ENCODE assay signal across 1 cellular context in the genomic region with DNA sequence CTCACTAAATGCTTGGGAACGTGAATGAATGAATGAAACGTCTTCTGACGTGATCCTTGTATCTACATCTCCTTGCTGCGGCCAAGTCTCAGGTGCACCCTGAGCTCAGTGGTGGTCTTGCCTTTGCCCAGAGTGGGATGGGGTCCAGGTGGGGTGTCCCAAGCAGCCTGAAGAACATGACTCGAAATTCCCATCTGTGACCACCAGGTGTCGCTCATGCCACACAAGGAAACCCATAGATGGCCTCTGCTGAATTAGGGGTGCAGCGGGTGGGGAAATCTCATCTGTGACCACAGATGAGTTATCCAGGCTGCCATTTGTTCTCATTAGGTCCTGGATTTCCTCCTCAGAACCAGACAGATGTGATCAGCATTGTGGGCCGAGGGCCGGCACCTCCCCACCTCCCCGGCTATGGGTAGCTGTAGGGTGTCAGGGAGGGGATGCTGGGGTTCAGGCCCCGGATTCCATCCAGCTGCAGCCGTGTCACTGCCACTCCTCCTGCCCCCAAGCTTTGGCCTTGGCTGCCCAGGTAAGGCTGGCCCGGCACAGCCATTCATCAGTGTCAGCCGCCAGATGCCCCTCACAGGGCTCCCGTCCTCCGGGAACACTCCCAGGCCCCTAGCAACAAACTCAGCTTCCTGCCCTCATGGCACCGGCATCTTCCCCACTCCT.
TF ChIP-seq lines count a peak whose summit lies in the region.

No MANE protein-coding gene starts in this region.

TF ChIP-seq in HEK293, 187 proteins besides CTCF, POLR2A, EP300 and RAD21 (continued from another document):
- TF ChIP-seq ZBTB10 (tag by site-specific recombination; IDR thresholded peaks at IDR 0.05), result peak; percentile 48; the same call in 1 of the 2 replicates
